In genomic region chr12:130775953-130776856, GRCh38 we compare ENCODE assay signal across 1 cellular context.
TF ChIP-seq lines count a peak whose summit lies in the region.

No MANE protein-coding gene starts in this region.

TF ChIP-seq in HepG2, 621 proteins besides CTCF, POLR2A, EP300 and RAD21 (continued from another document and continues in another):
- TF ChIP-seq BATF2 (CRISPR knock-in tag; IDR thresholded peaks at IDR 0.05) (no peak), YY1 (IDR thresholded peaks at IDR 0.05; ENCODE audit: insufficient read depth, insufficient replicate concordance, low read depth, low read length) (peak; percentile 43), ERF (CRISPR knock-in tag; IDR thresholded peaks at IDR 0.05) (peak; percentile 61; the same call in 1 of the 2 replicates), MLXIP (CRISPR knock-in tag; IDR thresholded peaks at IDR 0.05; ENCODE audit: borderline replicate concordance) (no peak; the same call in 1 of the 2 replicates), ZNF501 (CRISPR knock-in tag; IDR thresholded peaks at IDR 0.05) (peak; percentile 57; the same call in 1 of the 2 replicates), IKZF1 (IDR thresholded peaks at IDR 0.05) (no peak), RBAK (CRISPR knock-in tag; IDR thresholded peaks at IDR 0.05) (no peak), JUNB (CRISPR knock-in tag; IDR thresholded peaks at IDR 0.05; ENCODE audit: borderline replicate concordance) (no peak), ETV6 (CRISPR knock-in tag; conservative IDR thresholded peaks at IDR 0.05) (no peak), FLYWCH1 (CRISPR knock-in tag; IDR thresholded peaks at IDR 0.05) (no peak), MTA3 (CRISPR knock-in tag; IDR thresholded peaks at IDR 0.05) (no peak), MXD1 (CRISPR knock-in tag; IDR thresholded peaks at IDR 0.05) (no peak), RFX5 (IDR thresholded peaks at IDR 0.05; ENCODE audit: low read depth, low read length) (no peak), ZNF276 (CRISPR knock-in tag; IDR thresholded peaks at IDR 0.05; ENCODE audit: low read depth) (no peak), BCL3 (CRISPR knock-in tag; IDR thresholded peaks at IDR 0.05) (no peak), ZNF549 (CRISPR knock-in tag; IDR thresholded peaks at IDR 0.05) (no peak), ZNF235 (CRISPR knock-in tag; IDR thresholded peaks at IDR 0.05; ENCODE audit: borderline replicate concordance) (no peak), ELF1 (CRISPR knock-in tag; IDR thresholded peaks at IDR 0.05) (peak; percentile 94), HDAC6 (IDR thresholded peaks at IDR 0.05; ENCODE audit: low read depth, low read length) (no peak), NCOR1 (IDR thresholded peaks at IDR 0.05; ENCODE audit: borderline replicate concordance, low read length) (peak; percentile 82), ZHX2 (IDR thresholded peaks at IDR 0.05; ENCODE audit: low read depth) (no peak), ZHX2 (CRISPR knock-in tag; IDR thresholded peaks at IDR 0.05; ENCODE audit: borderline replicate concordance) (no peak), ZNF878 (CRISPR knock-in tag; IDR thresholded peaks at IDR 0.05) (no peak), ZFAT (CRISPR knock-in tag; conservative IDR thresholded peaks at IDR 0.05) (no peak), SRSF1 (optimal IDR thresholded peaks at IDR 0.05; ENCODE audit: low read depth, low read length) (peak; percentile 59), ZKSCAN1 (IDR thresholded peaks at IDR 0.05; ENCODE audit: low read length) (no peak), ELF3 (CRISPR knock-in tag; IDR thresholded peaks at IDR 0.05) (peak; percentile 97), ZNF784 (CRISPR knock-in tag; IDR thresholded peaks at IDR 0.05; ENCODE audit: borderline replicate concordance) (no peak), PRPF4 (IDR thresholded peaks at IDR 0.05; ENCODE audit: low read depth, low read length, poor library complexity, severe bottlenecking) (no peak), ZNF619 (CRISPR knock-in tag; IDR thresholded peaks at IDR 0.05) (0 out of 2 replicates have a peak, but pooled peaks have one; percentile 17), DPF2 (CRISPR knock-in tag; IDR thresholded peaks at IDR 0.05; ENCODE audit: borderline replicate concordance, low read depth) (peak; percentile 34; the same call in 1 of the 2 replicates), ZNF570 (CRISPR knock-in tag; IDR thresholded peaks at IDR 0.05; ENCODE audit: borderline replicate concordance) (no peak), FOXC1 (CRISPR knock-in tag; IDR thresholded peaks at IDR 0.05; ENCODE audit: borderline replicate concordance) (no peak), PRDM15 (CRISPR knock-in tag; IDR thresholded peaks at IDR 0.05) (no peak), SMAD1 (CRISPR knock-in tag; IDR thresholded peaks at IDR 0.05; ENCODE audit: borderline replicate concordance, low read depth) (no peak), NCOA5 (CRISPR knock-in tag; IDR thresholded peaks at IDR 0.05) (no peak), ZNF75D (CRISPR knock-in tag; IDR thresholded peaks at IDR 0.05; ENCODE audit: borderline replicate concordance) (no peak), ZFP36 (IDR thresholded peaks at IDR 0.05; ENCODE audit: borderline replicate concordance, low read depth, low read length, partially characterized antibody) (no peak), PHB2 (IDR thresholded peaks at IDR 0.05; ENCODE audit: partially characterized antibody) (no peak), NR3C1 (CRISPR knock-in tag; IDR thresholded peaks at IDR 0.05) (no peak), CENPX (CRISPR knock-in tag; IDR thresholded peaks at IDR 0.05) (no peak), CSRNP2 (CRISPR knock-in tag; conservative IDR thresholded peaks at IDR 0.05; ENCODE audit: low read depth) (no peak), ZFP37 (CRISPR knock-in tag; IDR thresholded peaks at IDR 0.05; ENCODE audit: borderline replicate concordance) (0 out of 2 replicates have a peak, but pooled peaks have one; percentile 44), ZNF260 (CRISPR knock-in tag; IDR thresholded peaks at IDR 0.05; ENCODE audit: borderline replicate concordance, low read depth) (no peak)
